Comparison of ENCODE assay signal across 16 cellular contexts in genomic region chr21:26776320-26777021, GRCh38.
DNase-seq lines count a peak whose midpoint lies in the region; ATAC-seq and TF ChIP-seq lines count a peak whose summit lies in the region.
"Had no signal": no experiment of that assay in that cellular context is flagged by ENCODE, and none has a peak within 500 bp of the region (broad histone marks: within the 10 kb centered on the region; RNA-seq: fewer than 3 reads in every experiment).

No MANE protein-coding gene starts in this region.

- H3K27me3 ChIP-seq in SK-N-SH (ENCODE audit: insufficient read depth) = no peaks in the 10 kb centered on the region
- H3K27me3 ChIP-seq in gastrocnemius medialis = no peaks in the 10 kb centered on the region
- no peaks in the 10 kb centered on the region for H3K27me3 ChIP-seq in smooth muscle cell (ENCODE audit: low read depth)
- H3K27me3 ChIP-seq: colonic mucosa had no signal

- H3K4me3 ChIP-seq in SK-N-SH (ENCODE audit: low read depth in 2 of 2, low read length in 1 of 2) (no peak overlapping the region), fibroblast of the aortic adventitia (ENCODE audit: low read depth, low read length) (no peak overlapping the region), gastrocnemius medialis (no peak overlapping the region), smooth muscle cell (no peak overlapping the region)
- H3K4me3 ChIP-seq: colonic mucosa had no signal

- H3K27me3 Mint-ChIP-seq in chondrocyte (ENCODE audit: low read depth) = no peaks in the 10 kb centered on the region

- 50% methylated on average over 3 of the region's 3 CpGs for WGBS in SK-N-SH (ENCODE audit: low lambda C conversion rate)
- 58% methylated on average over 3 of the region's 3 CpGs for WGBS in smooth muscle cell (ENCODE audit: low lambda C conversion rate)

- TF ChIP-seq RAD21 in SK-N-SH (IDR thresholded peaks at IDR 0.05; ENCODE audit: low read length) = no peak

- TF ChIP-seq CTCF in SK-N-SH (IDR thresholded peaks at IDR 0.05) (no peak), fibroblast of the aortic adventitia (IDR thresholded peaks at IDR 0.05; ENCODE audit: insufficient read depth, low read length) (no peak), gastrocnemius medialis (IDR thresholded peaks at IDR 0.05 in 4 of 5, conservative IDR thresholded peaks at IDR 0.05 in 1 of 5) (no peak), chondrocyte (IDR thresholded peaks at IDR 0.05) (no peak), smooth muscle cell (IDR thresholded peaks at IDR 0.05; ENCODE audit: borderline replicate concordance, insufficient read depth, poor library complexity, severe bottlenecking) (no peak)

- no peaks in the 10 kb centered on the region for H3K79me2 ChIP-seq in SK-N-SH (ENCODE audit: insufficient read depth)
- H3K79me2 ChIP-seq in smooth muscle cell (ENCODE audit: low read depth) = no peaks in the 10 kb centered on the region

- TF ChIP-seq POLR2A in gastrocnemius medialis (IDR thresholded peaks at IDR 0.05) = no peak

- DNase-seq in HCEC 1CT (peak; percentile 79), SK-N-SH (no peak), fibroblast of the aortic adventitia (ENCODE audit: low read depth) (peak; percentile 68), gastrocnemius medialis (peak; percentile 14 to 29), chondrocyte (ENCODE audit: low spot score) (no peak), smooth muscle cell (lab: John Stamatoyannopoulos, UW; ENCODE audit: unreplicated experiment) (no peak)
- DNase-seq: colonic mucosa, DND-41, MM.1S, NCI-H2081, NCI-H526 treated with DMSO at 0.1 percent for 48 hours, SW 1271 had no signal

- CTCF ChIA-PET in SK-N-SH (lab: Yijun Ruan, JAX) = interaction anchor here (2.3 to 2.4 kb wide), 2 partner anchors 40 to 57 kb away, joined by 7 to 10 read pairs; no protein-coding TSS in a partner anchor

- ATAC-seq in gastrocnemius medialis (peak; percentile 92 to 96), GM18867 (IDR thresholded peaks at IDR 0.05; ENCODE audit: unreplicated experiment) (no peak)
- ATAC-seq: natural killer cell treated with Interleukin-12 subunit alpha and Interleukin-12 subunit beta and Interleukin-15 and Interleukin-18, amount 100 ng/mL, for 72 hours had no signal

- no peaks in the 10 kb centered on the region for H3K9me2 ChIP-seq in SK-N-SH

- H3K9ac ChIP-seq in SK-N-SH = no peak overlapping the region
- no peak overlapping the region for H3K9ac ChIP-seq in smooth muscle cell (ENCODE audit: low read depth)

- H3K9me3 Mint-ChIP-seq in chondrocyte (ENCODE audit: low read depth) = peaks cover 3% of the 10 kb centered on the region
- H3K9me3 Mint-ChIP-seq: natural killer cell treated with Interleukin-12 subunit alpha and Interleukin-12 subunit beta and Interleukin-15 and Interleukin-18, amount 100 ng/mL, for 72 hours had no signal

- no peaks in the 10 kb centered on the region for H3F3A ChIP-seq in SK-N-SH (replicated peaks; ENCODE audit: insufficient read depth)
- H3F3A ChIP-seq in smooth muscle cell (ENCODE audit: low read depth) = peaks cover 13% of the 10 kb centered on the region

- H3K4me1 ChIP-seq in SK-N-SH (ENCODE audit: control insufficient read depth in 1 of 2, insufficient read depth in 2 of 2, low read depth in 1 of 2, low read length in 1 of 2) (no peaks in the 10 kb centered on the region), gastrocnemius medialis (peaks cover 12 to 22% of the 10 kb centered on the region in 2 donors), smooth muscle cell (ENCODE audit: low read depth) (no peaks in the 10 kb centered on the region)
- H3K4me1 ChIP-seq: colonic mucosa had no signal

- no peak overlapping the region for H3K27ac Mint-ChIP-seq in chondrocyte (ENCODE audit: unreplicated experiment)
- H3K27ac Mint-ChIP-seq: CD14-positive monocyte; natural killer cell treated with Interleukin-12 subunit alpha and Interleukin-12 subunit beta and Interleukin-15 and Interleukin-18, amount 100 ng/mL, for 72 hours had no signal

- in situ Hi-C loops in gastrocnemius medialis (cut with MboI; ENCODE audit: low sequenced_read_pairs in 4 of 4) = loop anchor here in 2 of 4 donors (10.0 kb wide), 2 partner anchors 68 to 928 kb away; partner anchors contain the start of gene ADAMTS1 (in 1 of the 2)

- H3K27ac ChIP-seq in SK-N-SH (ENCODE audit: low read depth in 2 of 2, low read length in 1 of 2) (no peak overlapping the region), gastrocnemius medialis (peak overlapping the region in 2 of 4 donors; percentile 51 to 63), smooth muscle cell (ENCODE audit: low read depth) (no peak overlapping the region)
- H3K27ac ChIP-seq: colonic mucosa, VCaP had no signal

- TF ChIP-seq EP300 in SK-N-SH (IDR thresholded peaks at IDR 0.05; ENCODE audit: borderline replicate concordance in 1 of 2, low read depth in 1 of 2, low read length in 1 of 2) = no peak

- H2AFZ ChIP-seq in SK-N-SH (ENCODE audit: low read depth) (no peak overlapping the region), smooth muscle cell (ENCODE audit: low read depth) (no peak overlapping the region)

- no peaks in the 10 kb centered on the region for H3K36me3 ChIP-seq in SK-N-SH (replicated peaks in 1 of 2; ENCODE audit: control insufficient read depth in 1 of 2, insufficient read depth in 2 of 2, low read length in 1 of 2)
- H3K36me3 ChIP-seq in gastrocnemius medialis = no peaks in the 10 kb centered on the region
- H3K36me3 ChIP-seq in smooth muscle cell (ENCODE audit: low read depth) = no peaks in the 10 kb centered on the region
- H3K36me3 ChIP-seq: colonic mucosa had no signal

- H3K36me3 Mint-ChIP-seq in chondrocyte (ENCODE audit: low read depth) = no peaks in the 10 kb centered on the region
- H3K36me3 Mint-ChIP-seq: CD14-positive monocyte; natural killer cell treated with Interleukin-12 subunit alpha and Interleukin-12 subunit beta and Interleukin-15 and Interleukin-18, amount 100 ng/mL, for 72 hours had no signal

- H3K4me1 Mint-ChIP-seq in chondrocyte (ENCODE audit: low read depth) = peaks cover 4% of the 10 kb centered on the region
- H3K4me1 Mint-ChIP-seq: CD14-positive monocyte had no signal

- no peaks in the 10 kb centered on the region for H4K20me1 ChIP-seq in SK-N-SH (ENCODE audit: insufficient read depth)
- H4K20me1 ChIP-seq in smooth muscle cell (ENCODE audit: low read depth) = no peaks in the 10 kb centered on the region

- intact Hi-C loops in gastrocnemius medialis (cut with DNase I; ENCODE audit: low total_unique reads) = loop anchor here (10.0 kb wide), 2 partner anchors 788 to 928 kb away; no protein-coding TSS in a partner anchor

- H3K4me2 ChIP-seq in SK-N-SH (no peak overlapping the region), smooth muscle cell (no peak overlapping the region)

- no peak overlapping the region for H3K4me3 Mint-ChIP-seq in chondrocyte (ENCODE audit: unreplicated experiment)
- H3K4me3 Mint-ChIP-seq: CD14-positive monocyte; natural killer cell treated with Interleukin-12 subunit alpha and Interleukin-12 subunit beta and Interleukin-15 and Interleukin-18, amount 100 ng/mL, for 72 hours had no signal

- POLR2A ChIA-PET in SK-N-SH (lab: Yijun Ruan, JAX) = no interaction called here

- no peaks in the 10 kb centered on the region; the same call in 1 of the 2 replicates for H3K9me3 ChIP-seq in SK-N-SH
- H3K9me3 ChIP-seq in gastrocnemius medialis = no peaks in the 10 kb centered on the region
- H3K9me3 ChIP-seq in smooth muscle cell (replicated peaks; ENCODE audit: low read depth) = no peaks in the 10 kb centered on the region
- H3K9me3 ChIP-seq: colonic mucosa had no signal

TF ChIP-seq in SK-N-SH, 30 proteins besides CTCF, POLR2A, EP300 and RAD21:
- TF ChIP-seq TCF12 (IDR thresholded peaks at IDR 0.05) (peak; percentile 19; the same call in 1 of the 2 replicates), FOXJ3 (CRISPR knock-in tag; IDR thresholded peaks at IDR 0.05) (no peak), FOSL2 (IDR thresholded peaks at IDR 0.05; ENCODE audit: borderline replicate concordance, low read depth) (no peak)

Comparison
In these comparisons a context has a peak if more than half of its experiments do, and no peak if none do; other contexts are left out.
1. DNase-seq: peak in HCEC 1CT (single experiment), fibroblast of the aortic adventitia (single experiment) and gastrocnemius medialis (2 of 2); none in SK-N-SH (single experiment), chondrocyte (single experiment) and smooth muscle cell (single experiment).